20 cellular contexts compared by ENCODE assay signal in the genomic region with DNA sequence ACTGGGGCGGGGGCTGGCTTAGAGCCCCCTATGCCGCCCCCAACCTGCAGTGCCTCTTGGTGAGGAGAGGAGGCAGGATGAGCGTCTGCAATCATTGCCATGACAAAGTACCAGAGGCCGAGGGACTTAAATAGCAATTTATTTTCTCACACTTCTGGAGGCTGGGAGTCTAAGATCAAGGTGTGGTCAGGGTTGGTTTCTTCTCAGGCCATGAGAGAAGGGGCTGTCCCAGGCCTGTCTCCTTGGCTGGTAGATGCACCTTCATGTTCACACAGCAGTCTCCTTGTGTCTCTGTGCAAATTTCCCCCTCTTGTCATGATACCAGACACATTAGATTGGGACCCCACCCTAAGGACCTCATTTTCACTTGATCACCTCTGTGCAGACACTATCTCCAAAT.
A peak's percentile ranks its signal among the peaks of the same experiment; 100 is the strongest.
DNase-seq lines count a peak whose midpoint lies in the region; ATAC-seq and TF ChIP-seq lines count a peak whose summit lies in the region.
"Had no signal": no experiment of that assay in that cellular context is flagged by ENCODE, and none has a peak within 500 bp of the region (broad histone marks: within the 10 kb centered on the region; RNA-seq: fewer than 3 reads in every experiment).

No MANE protein-coding gene starts in this region.

- TF ChIP-seq CTCF in GM13977 (IDR thresholded peaks at IDR 0.05; ENCODE audit: extremely low read depth, insufficient read depth, missing control alignments) (peak; percentile 1), PC-9 (conservative IDR thresholded peaks at IDR 0.05) (no peak)

- H3K23ac ChIP-seq in mesenchymal stem cell (ENCODE audit: low read length in 2 of 2): no peak overlapping the region

- peak overlapping the region; percentile 41 for H4K8ac ChIP-seq in mesenchymal stem cell (ENCODE audit: low read length)

- H2BK15ac ChIP-seq in mesenchymal stem cell (ENCODE audit: low read depth, poor library complexity, severe bottlenecking): no peak overlapping the region

- CTCF ChIA-PET in PC-9 (lab: Charles Lee): no interaction called here

- POLR2A ChIA-PET in PC-9 (lab: Charles Lee; ENCODE audit: unreplicated experiment): no interaction called here

- ATAC-seq in GM18907 (IDR thresholded peaks at IDR 0.05; ENCODE audit: unreplicated experiment) (peak; percentile 56), HG02870 (IDR thresholded peaks at IDR 0.05; ENCODE audit: unreplicated experiment) (peak; percentile 55)
- ATAC-seq: GM23338, HCT116, Panc1 had no signal

- peaks cover 7% of the 10 kb centered on the region for H4K20me1 ChIP-seq in PC-9 (ENCODE audit: insufficient read depth)

- H2AFZ ChIP-seq in mesenchymal stem cell (ENCODE audit: low read depth, low read length) (no peak overlapping the region), PC-9 (no peak overlapping the region)
- H2AFZ ChIP-seq: GM23338 had no signal

- 82% methylated on average over 3 of the region's 4 CpGs for WGBS in mesenchymal stem cell

- no peak overlapping the region for H3K4me3 ChIP-seq in mesenchymal stem cell (ENCODE audit: insufficient read depth in 1 of 2, low read depth in 1 of 2, low read length in 2 of 2)
- H3K4me3 ChIP-seq in PC-9: no peak overlapping the region
- H3K4me3 ChIP-seq: GM23338, SJCRH30 had no signal

- H3K9ac ChIP-seq in mesenchymal stem cell (ENCODE audit: low read length): no peak overlapping the region
- H3K9ac ChIP-seq: KMS-11 had no signal

- no peak overlapping the region for H3K4ac ChIP-seq in mesenchymal stem cell (ENCODE audit: low read depth in 1 of 2, low read length in 2 of 2)

- no peaks in the 10 kb centered on the region for H3K79me1 ChIP-seq in mesenchymal stem cell (replicated peaks; ENCODE audit: low read length, poor library complexity, severe bottlenecking)

- peaks cover 91% of the 10 kb centered on the region for H3K79me2 ChIP-seq in PC-9 (ENCODE audit: low read depth)

- H3K4me1 ChIP-seq in mesenchymal stem cell (ENCODE audit: control insufficient read depth, insufficient read depth, low read depth, low read length) (peaks cover 4% of the 10 kb centered on the region), PC-9 (replicated peaks; ENCODE audit: insufficient read depth) (peaks cover 27% of the 10 kb centered on the region)

- no peak overlapping the region for H3K4me2 ChIP-seq in mesenchymal stem cell (ENCODE audit: low read length, poor library complexity, severe bottlenecking)
- no peak overlapping the region for H3K4me2 ChIP-seq in PC-9
- H3K4me2 ChIP-seq: GM23338, KMS-11 had no signal

- H2BK5ac ChIP-seq in mesenchymal stem cell (ENCODE audit: low read depth, low read length, poor library complexity, severe bottlenecking): no peak overlapping the region

- peaks cover 0 to 38% of the 10 kb centered on the region in 2 experiments for H3K27me3 ChIP-seq in mesenchymal stem cell (ENCODE audit: control insufficient read depth in 1 of 2, insufficient read depth in 1 of 2, low read length in 2 of 2)
- H3K27me3 ChIP-seq in PC-9 (ENCODE audit: insufficient read depth, low read depth): no peaks in the 10 kb centered on the region
- H3K27me3 ChIP-seq: SJCRH30 had no signal

- H3K27ac ChIP-seq in mesenchymal stem cell (ENCODE audit: low read length, poor library complexity, severe bottlenecking) (no peak overlapping the region), PC-9 (no peak overlapping the region)
- H3K27ac ChIP-seq: HL-60, KMS-11, SJCRH30 had no signal

- intact Hi-C loops in PC-9 (cut with micrococcal nuclease; ENCODE audit: unreplicated experiment): no loop called here

- no peaks in the 10 kb centered on the region for H3K9me2 ChIP-seq in PC-9 (ENCODE audit: insufficient read depth)

- peaks cover 63% of the 10 kb centered on the region for H3F3A ChIP-seq in PC-9 (ENCODE audit: insufficient read depth, low read depth)

- peak overlapping the region; percentile 19 for H2BK120ac ChIP-seq in mesenchymal stem cell (ENCODE audit: low read depth, low read length)

- H2BK12ac ChIP-seq in mesenchymal stem cell (ENCODE audit: low read length in 2 of 2): no peak overlapping the region

- in situ Hi-C loops in GM13977 (cut with MboI; ENCODE audit: low pct_unique_long_range_greater_than_20kb, low sequenced_read_pairs, unreplicated experiment): no loop called here

- no peaks in the 10 kb centered on the region for H3K9me3 ChIP-seq in mesenchymal stem cell (ENCODE audit: control insufficient read depth, low read length)
- no peaks in the 10 kb centered on the region for H3K9me3 ChIP-seq in PC-9 (ENCODE audit: insufficient read depth, low read depth)
- H3K9me3 ChIP-seq: SJCRH30 had no signal

- no peak overlapping the region for H3K14ac ChIP-seq in mesenchymal stem cell (ENCODE audit: low read length in 2 of 2)

- DNase-seq in GM13977 (ENCODE audit: low spot score): no peak
- DNase-seq in mesenchymal stem cell: no peak
- no peak for DNase-seq in AG20443 (ENCODE audit: low spot score)
- DNase-seq in activated effector memory CD4-positive, alpha-beta T cell treated with Interleukin-2 at 50 U/mL for 16 hours: no peak
- DNase-seq in PC-9: no peak
- no peak for DNase-seq in CD1c-positive myeloid dendritic cell (ENCODE audit: extremely low spot score)
- DNase-seq: ACHN, DND-41, NCI-H1417 treated with DMSO at 0.1 percent for 48 hours, NCI-H187 treated with DMSO at 0.1 percent for 48 hours, NCI-H2227 treated with DMSO at 0.1 percent for 48 hours, NCI-H510A treated with DMSO at 0.1 percent for 48 hours, SJCRH30 had no signal

- BruUV-seq in PC-9 (replicated peaks; lab: Mats Ljungman, UMichigan): no TSS peak

- no peak overlapping the region for H2AK5ac ChIP-seq in mesenchymal stem cell (ENCODE audit: low read length, severe bottlenecking)

- H4K91ac ChIP-seq in mesenchymal stem cell (ENCODE audit: low read length): peak overlapping the region; percentile 53

- no peak overlapping the region for H3K18ac ChIP-seq in mesenchymal stem cell (ENCODE audit: low read depth in 1 of 2, low read length in 2 of 2)

- no peaks in the 10 kb centered on the region for H3K36me3 ChIP-seq in mesenchymal stem cell (ENCODE audit: control insufficient read depth in 1 of 2, insufficient read depth in 2 of 2, low read depth in 1 of 2, low read length in 2 of 2)
- no peaks in the 10 kb centered on the region for H3K36me3 ChIP-seq in PC-9 (ENCODE audit: low read depth)
